Comparison of ENCODE assay signal across 17 cellular contexts in the genomic region with DNA sequence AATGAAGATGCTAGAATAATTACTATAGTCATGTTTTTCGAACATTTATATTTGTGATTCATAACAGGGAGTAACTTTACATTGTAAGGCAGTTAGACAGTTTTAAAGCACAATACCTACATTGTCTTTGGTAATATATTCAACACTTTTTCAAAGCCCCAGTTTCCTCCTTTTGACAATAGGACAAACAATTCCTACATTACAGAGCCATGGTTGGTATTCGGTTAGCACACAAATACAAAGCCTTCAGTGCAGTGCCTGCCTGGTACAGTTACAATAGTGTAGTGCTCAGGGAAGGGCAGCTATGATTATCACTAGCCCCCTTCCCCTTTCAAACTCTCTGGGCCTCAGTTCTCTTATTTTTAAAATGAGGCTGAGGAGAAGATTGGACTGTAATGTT.
DNase-seq lines count a peak whose midpoint lies in the region; ATAC-seq and TF ChIP-seq lines count a peak whose summit lies in the region.
"Had no signal": no experiment of that assay in that cellular context is flagged by ENCODE, and none has a peak within 500 bp of the region (broad histone marks: within the 10 kb centered on the region; RNA-seq: fewer than 3 reads in every experiment).

No MANE protein-coding gene starts in this region.

- no peaks in the 10 kb centered on the region for H3K36me3 ChIP-seq in right atrium auricular region

- H3K27me3 Mint-ChIP-seq in nephron progenitor cell (ENCODE audit: low read depth, poor library complexity), result no peaks in the 10 kb centered on the region
- H3K27me3 Mint-ChIP-seq: B cell; CD4-positive, alpha-beta T cell had no signal

- H3K4me1 ChIP-seq in right atrium auricular region, result no peaks in the 10 kb centered on the region

- peaks cover 8% of the 10 kb centered on the region for H3K36me3 Mint-ChIP-seq in nephron progenitor cell (ENCODE audit: low read depth)

- intact Hi-C loops in dorsolateral prefrontal cortex (cut with DNase I), result no loop called here

- peaks cover 36% of the 10 kb centered on the region for H3K4me1 Mint-ChIP-seq in nephron progenitor cell
- H3K4me1 Mint-ChIP-seq: B cell had no signal

- DNase-seq in Ammon's horn (ENCODE audit: low spot score), result peak; percentile 25
- peak; percentile 32 for DNase-seq in NCI-H345 treated with DMSO at 0.1 percent for 48 hours (lab: John Stamatoyannopoulos, UW; ENCODE audit: unreplicated experiment)
- DNase-seq in dorsolateral prefrontal cortex, result no peak
- no peak for DNase-seq in nephron progenitor cell
- no peak for DNase-seq in right atrium auricular region (ENCODE audit: low spot score)
- no peak for DNase-seq in HuH-7 (ENCODE audit: low spot score)
- DNase-seq: ACHN; Calu3; CD4-positive, alpha-beta T cell; DMS 273 treated with DMSO at 0.1 percent for 48 hours; DMS79 treated with DMSO at 0.1 percent for 48 hours; EL; GOT3; H9 had no signal

- H3K27me3 ChIP-seq in dorsolateral prefrontal cortex, result no peaks in the 10 kb centered on the region
- H3K27me3 ChIP-seq in right atrium auricular region, result no peaks in the 10 kb centered on the region

- no peak overlapping the region for H3K4me3 Mint-ChIP-seq in nephron progenitor cell
- H3K4me3 Mint-ChIP-seq: B cell; CD4-positive, alpha-beta T cell; H9 had no signal

- H3K4me3 ChIP-seq in dorsolateral prefrontal cortex, result no peak overlapping the region
- no peak overlapping the region for H3K4me3 ChIP-seq in right atrium auricular region

- H3K27ac ChIP-seq in dorsolateral prefrontal cortex (peak overlapping the region in 51 of 59 donors; percentile 1 to 89 (median 67)), right atrium auricular region (no peak overlapping the region)

- peaks cover 0 to 11% of the 10 kb centered on the region in 2 donors for H3K9me3 ChIP-seq in right atrium auricular region

- TF ChIP-seq CTCF in dorsolateral prefrontal cortex (IDR thresholded peaks at IDR 0.05 in 54 of 56, conservative IDR thresholded peaks at IDR 0.05 in 2 of 56; ENCODE audit: low read depth in 1 of 56, partially characterized antibody in 56 of 56), result no peak
- TF ChIP-seq CTCF in nephron progenitor cell (IDR thresholded peaks at IDR 0.05), result no peak
- no peak for TF ChIP-seq CTCF in right atrium auricular region (IDR thresholded peaks at IDR 0.05)

- H3K9me3 Mint-ChIP-seq in nephron progenitor cell, result peaks cover 12% of the 10 kb centered on the region

- peak overlapping the region; percentile 79 for H3K27ac Mint-ChIP-seq in nephron progenitor cell
- H3K27ac Mint-ChIP-seq: B cell; CD4-positive, alpha-beta T cell; H9 had no signal

- ATAC-seq in HG02938 (IDR thresholded peaks at IDR 0.05; ENCODE audit: unreplicated experiment), result no peak
- no peak for ATAC-seq in GM19351 (IDR thresholded peaks at IDR 0.05; ENCODE audit: unreplicated experiment)

Comparison
In these comparisons a context has a peak if more than half of its experiments do, and no peak if none do; other contexts are left out.
1. DNase-seq: peak in Ammon's horn (single experiment) and NCI-H345 treated with DMSO at 0.1 percent for 48 hours (single experiment); none in dorsolateral prefrontal cortex (0 of 10), nephron progenitor cell (single experiment), right atrium auricular region (single experiment) and HuH-7 (single experiment).
2. H3K27ac ChIP-seq: peak in dorsolateral prefrontal cortex (51 of 59); none in right atrium auricular region (0 of 2).